2 cellular contexts compared by ENCODE assay signal in the genomic region with DNA sequence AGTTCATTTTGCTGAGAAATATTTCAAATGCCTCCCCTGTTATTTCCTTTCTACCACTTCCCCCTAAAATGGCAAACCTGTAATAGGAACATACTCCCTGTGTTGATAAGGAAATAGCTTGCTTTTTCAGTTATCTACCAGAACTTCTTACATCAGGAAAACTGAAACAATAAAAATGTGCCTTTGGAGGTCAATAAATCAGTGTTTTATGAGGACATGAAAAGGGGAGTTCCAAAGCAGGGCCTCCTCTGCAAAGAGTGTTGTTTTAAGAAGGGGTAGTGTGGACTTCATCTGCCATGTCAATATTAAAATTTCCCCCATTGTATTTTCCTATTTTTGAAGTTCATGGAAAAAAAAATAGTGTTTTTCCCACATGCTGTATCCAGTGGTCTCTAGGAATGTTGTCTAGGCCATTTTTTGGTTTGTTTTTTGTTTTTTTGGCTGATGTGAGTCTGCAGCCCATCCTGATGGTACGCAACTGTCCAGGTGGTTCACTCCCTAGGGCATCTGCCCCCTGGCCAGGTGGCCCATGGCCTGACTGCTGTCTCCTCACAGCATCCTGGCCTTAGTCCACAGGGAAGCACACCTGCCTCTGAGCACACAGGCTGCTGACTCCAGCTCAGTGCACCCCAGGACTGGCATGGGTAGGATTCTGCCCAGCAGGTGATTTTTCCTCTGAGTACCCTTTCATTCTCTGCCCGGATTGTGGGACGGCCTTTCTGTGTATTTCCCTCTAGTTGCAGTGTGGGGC.
TF ChIP-seq lines count a peak whose summit lies in the region.

No MANE protein-coding gene starts in this region.

TF ChIP-seq in HepG2, 621 proteins besides CTCF, POLR2A, EP300 and RAD21:
- no peak for TF ChIP-seq ZNF326 (CRISPR knock-in tag; IDR thresholded peaks at IDR 0.05; ENCODE audit: borderline replicate concordance)

TF ChIP-seq in endothelial cell of umbilical vein, 7 proteins besides CTCF, POLR2A, EP300 and RAD21:
- TF ChIP-seq POLR2AphosphoS5 (IDR thresholded peaks at IDR 0.05; ENCODE audit: insufficient read depth, low read depth, low read length) (no peak), GATA2 (IDR thresholded peaks at IDR 0.05; ENCODE audit: insufficient read depth, insufficient read length, low read depth, low read length) (no peak), JUN (IDR thresholded peaks at IDR 0.05; ENCODE audit: borderline replicate concordance, insufficient read depth, insufficient read length, low read depth) (no peak), FOS (IDR thresholded peaks at IDR 0.05; ENCODE audit: borderline replicate concordance, insufficient read depth, low read length) (no peak), MYC (IDR thresholded peaks at IDR 0.05; ENCODE audit: low read depth, low read length) (no peak), EZH2 (IDR thresholded peaks at IDR 0.05; ENCODE audit: borderline replicate concordance, low read depth, low read length, severe bottlenecking) (no peak)
- TF ChIP-seq, protein P1, sequence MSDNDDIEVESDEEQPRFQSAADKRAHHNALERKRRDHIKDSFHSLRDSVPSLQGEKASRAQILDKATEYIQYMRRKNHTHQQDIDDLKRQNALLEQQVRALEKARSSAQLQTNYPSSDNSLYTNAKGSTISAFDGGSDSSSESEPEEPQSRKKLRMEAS (IDR thresholded peaks at IDR 0.05; ENCODE audit: insufficient read depth, insufficient read length): no peak
